ENCODE assay signal across 25 cellular contexts in the genomic region with DNA sequence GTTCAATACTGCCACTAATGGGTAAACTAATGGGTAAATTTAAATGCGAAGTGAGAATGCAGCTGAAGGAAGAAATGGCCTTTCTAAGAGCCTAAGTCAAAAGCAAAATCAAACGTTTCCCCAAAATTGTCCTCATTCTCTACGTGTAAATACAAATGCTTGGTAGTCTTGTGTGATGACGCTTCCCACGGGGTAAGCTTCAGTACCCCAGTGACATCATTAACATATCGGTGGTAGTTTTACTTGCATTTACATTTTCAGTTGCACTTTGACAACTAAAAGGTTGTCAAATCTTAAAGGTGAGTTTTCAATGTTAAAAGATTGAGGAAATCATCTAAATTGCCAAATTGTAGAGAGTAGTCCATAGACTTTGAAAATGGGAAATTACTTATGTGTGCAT.
"Had no signal": no experiment of that assay in that cellular context is flagged by ENCODE, and none has a peak within 500 bp of the region (broad histone marks: within the 10 kb centered on the region; RNA-seq: fewer than 3 reads in every experiment).

No MANE protein-coding gene starts in this region.

- H3K4me3 Mint-ChIP-seq: IgD-negative memory B cell had no signal

- DNase-seq: Kasumi-1, MM.1S, NCI-H1092 treated with DMSO at 0.1 percent for 48 hours, NCI-H1417, NCI-H1436 treated with DMSO at 0.1 percent for 48 hours, NCI-H1694 treated with DMSO at 0.1 percent for 48 hours, NCI-H1930, NCI-H2081, NCI-H2171, NCI-H226, NCI-H446, NCI-H510A, NCI-H524 treated with DMSO at 0.1 percent for 48 hours, NCI-H69, NCI-H774, OCI-M1, Right ventricle myocardium superior, RPMI8226, SIG-M5 had no signal

- FAIRE-seq: K562, RCC 7860 had no signal

- H3K4me1 Mint-ChIP-seq: IgD-negative memory B cell had no signal

- H3K27me3 Mint-ChIP-seq: IgD-negative memory B cell had no signal

- H3K27ac ChIP-seq: KMS-11, SJSA1, SK-N-MC had no signal

- H3K4me2 ChIP-seq: KMS-11 had no signal

- H3K36me3 ChIP-seq: SJSA1 had no signal

- H3K9ac ChIP-seq: KMS-11 had no signal

- H3K4me1 ChIP-seq: SJSA1 had no signal

- H3K4me3 ChIP-seq: K562, SJSA1, SK-N-MC had no signal

- H3K27ac Mint-ChIP-seq: IgD-negative memory B cell had no signal

- ATAC-seq: K562 had no signal

- H3K27me3 ChIP-seq: SJSA1 had no signal
